In the genomic region with DNA sequence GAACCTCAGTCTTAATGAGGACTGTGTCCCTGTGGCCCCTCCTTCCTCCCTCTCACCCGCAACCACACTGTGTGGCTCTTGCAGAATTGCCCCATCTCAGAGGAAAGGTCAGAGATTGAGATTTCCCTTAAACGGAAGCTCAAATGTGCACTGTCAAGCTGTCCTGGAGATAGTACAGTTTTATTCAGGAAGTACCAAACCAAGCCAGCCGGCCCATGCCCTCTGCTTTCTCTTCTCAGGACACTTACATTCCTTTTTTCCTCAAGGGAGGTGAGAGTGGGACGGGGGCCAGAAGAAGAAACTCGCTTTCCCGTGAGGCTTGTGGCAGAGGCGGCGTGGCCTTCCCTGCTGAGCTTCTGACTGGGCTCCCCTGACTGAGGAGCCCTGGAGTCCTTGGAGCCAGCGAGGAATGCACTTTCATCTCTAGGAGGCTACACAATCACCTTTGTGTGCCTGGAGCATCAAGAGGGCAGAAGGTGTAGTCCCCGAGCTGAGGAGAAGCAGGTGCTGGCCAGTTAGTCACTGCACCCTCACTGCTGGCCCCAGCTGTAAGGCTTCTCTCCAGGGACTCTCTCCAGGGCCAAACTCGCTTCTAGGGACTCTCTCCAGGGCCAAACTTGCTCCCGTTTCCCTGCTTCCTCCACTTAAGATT, we compare ENCODE assay signal across 1 cellular context.
TF ChIP-seq lines count a peak whose summit lies in the region.

No MANE protein-coding gene starts in this region.

TF ChIP-seq in HEK293, 187 proteins besides CTCF, POLR2A, EP300 and RAD21 (continued from another document):
- no peak for TF ChIP-seq SP7 (tag by site-specific recombination; IDR thresholded peaks at IDR 0.05)
- TF ChIP-seq, protein P1, sequence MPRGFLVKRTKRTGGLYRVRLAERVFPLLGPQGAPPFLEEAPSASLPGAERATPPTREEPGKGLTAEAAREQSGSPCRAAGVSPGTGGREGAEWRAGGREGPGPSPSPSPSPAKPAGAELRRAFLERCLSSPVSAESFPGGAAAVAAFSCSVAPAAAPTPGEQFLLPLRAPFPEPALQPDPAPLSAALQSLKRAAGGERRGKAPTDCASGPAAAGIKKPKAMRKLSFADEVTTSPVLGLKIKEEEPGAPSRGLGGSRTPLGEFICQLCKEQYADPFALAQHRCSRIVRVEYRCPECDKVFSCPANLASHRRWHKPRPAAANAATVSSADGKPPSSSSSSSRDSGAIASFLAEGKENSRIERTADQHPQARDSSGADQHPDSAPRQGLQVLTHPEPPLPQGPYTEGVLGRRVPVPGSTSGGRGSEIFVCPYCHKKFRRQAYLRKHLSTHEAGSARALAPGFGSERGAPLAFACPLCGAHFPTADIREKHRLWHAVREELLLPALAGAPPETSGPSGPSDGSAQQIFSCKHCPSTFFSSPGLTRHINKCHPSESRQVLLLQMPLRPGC (tag by site-specific recombination; IDR thresholded peaks at IDR 0.05): no peak
